Comparison of ENCODE assay signal across 23 cellular contexts in the genomic region with DNA sequence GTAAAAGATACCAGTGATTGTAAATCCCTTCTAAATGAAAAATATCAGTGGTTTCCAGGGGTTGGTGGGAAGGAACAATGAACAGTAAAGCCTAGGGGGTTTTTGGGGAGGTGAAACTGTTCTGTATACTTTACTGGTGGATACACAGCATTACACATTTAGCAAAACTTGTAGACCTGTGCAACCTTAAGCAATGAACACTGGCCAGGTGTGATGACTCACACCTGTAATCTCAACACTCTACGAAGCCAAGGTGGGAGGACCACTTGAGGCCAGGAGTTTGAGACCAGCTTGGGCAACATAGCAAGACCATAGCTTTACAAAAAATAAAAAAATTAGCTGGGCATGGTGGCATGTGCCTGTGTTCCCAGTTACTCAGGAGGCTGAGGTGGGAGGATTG. TPM values are rescaled to one million over a fixed set of nuclear protein-coding genes. Genes with fewer than 3 reads are reported as not detected.
DNase-seq lines count a peak whose midpoint lies in the region; ATAC-seq and TF ChIP-seq lines count a peak whose summit lies in the region.
"Had no signal": no experiment of that assay in that cellular context is flagged by ENCODE, and none has a peak within 500 bp of the region (broad histone marks: within the 10 kb centered on the region; RNA-seq: fewer than 3 reads in every experiment).

No MANE protein-coding gene starts in this region.

- H3K36me3 Mint-ChIP-seq in CD4-positive, alpha-beta T cell (ENCODE audit: low read depth) = peaks cover 4% of the 10 kb centered on the region
- H3K36me3 Mint-ChIP-seq in nephron (ENCODE audit: low read depth) = no peaks in the 10 kb centered on the region
- H3K36me3 Mint-ChIP-seq in immature natural killer cell = no peaks in the 10 kb centered on the region
- H3K36me3 Mint-ChIP-seq: IgD-negative memory B cell had no signal

- H3K4me3 Mint-ChIP-seq in CD4-positive, alpha-beta T cell = peak overlapping the region; percentile 16
- peak overlapping the region; percentile 36 to 76 (median 61) for H3K4me3 Mint-ChIP-seq in nephron
- H3K4me3 Mint-ChIP-seq in immature natural killer cell = peak overlapping the region in 1 of 5 donors; percentile 46

- peaks cover 13% of the 10 kb centered on the region for H3K4me1 Mint-ChIP-seq in CD4-positive, alpha-beta T cell (ENCODE audit: low read depth)
- H3K4me1 Mint-ChIP-seq in nephron (peaks cover 8% of the 10 kb centered on the region), immature natural killer cell (peaks cover 13 to 18% of the 10 kb centered on the region in 2 donors)

- H3K4me1 ChIP-seq in RWPE2 (ENCODE audit: insufficient read depth, poor library complexity, severe bottlenecking) = no peaks in the 10 kb centered on the region
- H3K4me1 ChIP-seq: Caco-2 had no signal

- H3K4me3 ChIP-seq in RWPE2 (ENCODE audit: severe bottlenecking) (no peak overlapping the region), epithelial cell of esophagus (ENCODE audit: low read length) (no peak overlapping the region)
- H3K4me3 ChIP-seq: MG63 had no signal

- H3K27me3 ChIP-seq in CD4-positive, alpha-beta T cell (ENCODE audit: control insufficient read depth, insufficient read depth, low read length) = no peaks in the 10 kb centered on the region
- no peaks in the 10 kb centered on the region for H3K27me3 ChIP-seq in RWPE2 (ENCODE audit: insufficient read depth, poor library complexity, severe bottlenecking)
- H3K27me3 ChIP-seq: MG63 had no signal

- CTCF ChIA-PET in CD4-positive, alpha-beta T cell (lab: Charles Lee) = no interaction called here

- H3K27me3 Mint-ChIP-seq in CD4-positive, alpha-beta T cell = no peaks in the 10 kb centered on the region
- peaks cover 10% of the 10 kb centered on the region for H3K27me3 Mint-ChIP-seq in nephron (ENCODE audit: low read depth)
- peaks cover 3 to 12% (median 9%) of the 10 kb centered on the region in 3 donors for H3K27me3 Mint-ChIP-seq in immature natural killer cell (ENCODE audit: low read depth in 3 of 3)
- H3K27me3 Mint-ChIP-seq: IgD-negative memory B cell had no signal

- no peak for DNase-seq in CD4-positive, alpha-beta T cell
- DNase-seq in RWPE2 (ENCODE audit: low spot score) (no peak), epithelial cell of esophagus (ENCODE audit: low read depth) (peak; percentile 57), immature natural killer cell (no peak), amygdala (lab: John Stamatoyannopoulos, UW) (no peak), NCI-H510A treated with DMSO at 0.1 percent for 48 hours (lab: John Stamatoyannopoulos, UW) (no peak)
- DNase-seq: ACHN, Caco-2, GF-D8, GOT3, Karpas-422, MG63, NCI-H1048, NCI-H1436, NCI-H2029 treated with DMSO at 0.1 percent for 48 hours, NCI-H2171 treated with DMSO at 0.1 percent for 48 hours, NCI-H446, SHP77, SK-N-SH had no signal

- H3K9me3 ChIP-seq in CD4-positive, alpha-beta T cell (ENCODE audit: control insufficient read depth, low read length) = no peaks in the 10 kb centered on the region
- H3K9me3 ChIP-seq in RWPE2 (ENCODE audit: severe bottlenecking) = no peaks in the 10 kb centered on the region
- H3K9me3 ChIP-seq: Caco-2, MG63, SK-N-SH had no signal

- no peak for TF ChIP-seq CTCF in CD4-positive, alpha-beta T cell (IDR thresholded peaks at IDR 0.05)
- TF ChIP-seq CTCF in RWPE2 (IDR thresholded peaks at IDR 0.05; ENCODE audit: poor library complexity, severe bottlenecking) = no peak
- TF ChIP-seq CTCF in epithelial cell of esophagus (IDR thresholded peaks at IDR 0.05; ENCODE audit: insufficient read depth, low read depth, low read length, missing control alignments) = no peak
- no peak for TF ChIP-seq CTCF in nephron (IDR thresholded peaks at IDR 0.05; ENCODE audit: unreplicated experiment in 3 of 3)

- no peaks in the 10 kb centered on the region for H3K9me3 Mint-ChIP-seq in CD4-positive, alpha-beta T cell
- H3K9me3 Mint-ChIP-seq in nephron = no peaks in the 10 kb centered on the region
- H3K9me3 Mint-ChIP-seq in immature natural killer cell = peaks cover 0 to 3% (median 0%) of the 10 kb centered on the region in 6 donors

- ATAC-seq in CD4-positive, alpha-beta T cell (ENCODE audit: poor library complexity) = no peak
- ATAC-seq in RWPE2 (ENCODE audit: low read depth) = peak; percentile 24; the same call in 1 of the 3 replicates
- ATAC-seq: HCT116 had no signal

- POLR2A ChIA-PET in CD4-positive, alpha-beta T cell (lab: Charles Lee) = no interaction called here

- H3K27ac Mint-ChIP-seq in CD4-positive, alpha-beta T cell = no peak overlapping the region
- H3K27ac Mint-ChIP-seq in nephron (peak overlapping the region in 1 of 3 experiments; percentile 28), immature natural killer cell (peak overlapping the region in 3 of 6 donors; percentile 51 to 87 (median 54))

- intact Hi-C loops in CD4-positive, alpha-beta T cell (cut with DNase I, micrococcal nuclease) = no loop called here

- H3K27ac ChIP-seq in CD4-positive, alpha-beta T cell (ENCODE audit: low read depth, low read length) = no peak overlapping the region
- H3K27ac ChIP-seq in RWPE2 (ENCODE audit: poor library complexity, severe bottlenecking) = no peak overlapping the region
- H3K27ac ChIP-seq: C4-2B had no signal

- no peaks in the 10 kb centered on the region for H3K36me3 ChIP-seq in RWPE2 (ENCODE audit: low read depth)
- H3K36me3 ChIP-seq: MG63 had no signal

RNA-seq across cellular contexts. Expression of a gene that starts 1.8 kb away (rescaled TPM):
- under 1 TPM in 1 of 2 experiments, not detected in 1; 0.38 TPM for total RNA-seq in CD4-positive, alpha-beta T cell
- polyA plus RNA-seq in immature natural killer cell = 1 to 10 TPM in 1 of 3 donors, under 1 TPM in 1, not detected in 1; 0.61 to 1.1 TPM

RNA-seq across cellular contexts. Expression of a gene that starts 33.0 kb away (rescaled TPM):
- 10 to 100 TPM in 1 of 2 experiments, 1 to 10 TPM in 1; 9.3 to 11.3 TPM for total RNA-seq in CD4-positive, alpha-beta T cell
- polyA plus RNA-seq in immature natural killer cell = 100 to 1,000 TPM; 111 to 204 (median 159) TPM

RNA-seq across cellular contexts. Expression of a gene that starts 38.0 kb away (rescaled TPM):
- total RNA-seq in CD4-positive, alpha-beta T cell = under 1 TPM in 1 of 2 experiments, not detected in 1; 0.42 TPM
- polyA plus RNA-seq in immature natural killer cell = under 1 TPM in 1 of 3 donors, not detected in 2; 0.18 TPM
- polyA plus RNA-seq: IgD-negative memory B cell had no signal
